In the genomic region with DNA sequence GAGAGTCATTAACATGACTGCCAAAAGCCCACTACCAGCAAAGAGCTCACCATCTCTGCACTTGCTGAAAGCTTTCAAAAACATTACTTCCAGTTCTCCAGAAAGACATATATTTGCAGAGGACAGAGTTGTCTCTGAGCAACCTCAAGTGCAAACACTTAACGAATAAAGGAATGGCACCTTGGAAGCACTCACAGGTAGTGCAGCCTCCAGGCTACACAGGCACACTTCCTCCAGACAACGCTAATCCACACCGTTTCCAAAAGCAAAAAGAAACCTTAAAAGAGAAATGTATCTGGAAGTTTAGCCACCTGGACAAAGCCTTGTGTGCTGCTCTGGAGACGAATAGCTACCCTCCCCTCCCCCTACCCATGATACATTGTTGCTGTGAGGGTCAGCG, we compare ENCODE assay signal across 20 cellular contexts. TPM values are rescaled to one million over a fixed set of nuclear protein-coding genes. Genes with fewer than 3 reads are reported as not detected.
"Had no signal": no experiment of that assay in that cellular context is flagged by ENCODE, and none has a peak within 500 bp of the region (broad histone marks: within the 10 kb centered on the region; RNA-seq: fewer than 3 reads in every experiment).

No MANE protein-coding gene starts in this region.

RNA-seq across cellular contexts. Expression of a gene that starts 53.1 kb away (rescaled TPM):
- total RNA-seq: activated naive CD4-positive, alpha-beta T cell treated with anti-CD3 and anti-CD28 coated beads for 36 hours; activated naive CD4-positive, alpha-beta T cell treated with anti-CD3 and anti-CD28 coated beads, Interleukin-2, amount 50 U/mL, for 72 hours; activated naive CD8-positive, alpha-beta T cell treated with anti-CD3 and anti-CD28 coated beads for 36 hours; activated naive CD8-positive, alpha-beta T cell treated with anti-CD3 and anti-CD28 coated beads, Interleukin-2, amount 10 ng/mL, durations not matched to agents 7 days and 5 days; activated T-cell treated with anti-CD3 and anti-CD28 coated beads, Interleukin-2, amount 50 U/mL, for 4 hours; activated T-cell treated with anti-CD3 and anti-CD28 coated beads, Interleukin-2, amount 50 U/mL, for 72 hours; activated T-helper 1 cell treated with anti-CD3 and anti-CD28 coated beads, Interleukin-12 subunit alpha, Interleukin-12 subunit beta, Interleukin-2, Interleukin-4 antibody, amounts not matched to agents 30 ng/mL and 10 ng/mL and 1 ng/mL, durations not matched to agents 14 hours and 24 hours and 36 hours; activated T-helper 17 cell treated with anti-CD3 and anti-CD28 coated beads, Interleukin-2, amount 50 U/mL, for 72 hours; activated T-helper 2 cell treated with anti-CD3 and anti-CD28 coated beads, Interferon-gamma antibody, Interleukin-2, Interleukin-4, amounts not matched to agents 10 μg/mL and 5 μg/mL and 100 μg/mL, durations not matched to agents 14 hours and 24 hours and 36 hours; adrenal gland; aorta; ascending aorta; astrocyte; body of pancreas; breast epithelium; bronchial epithelial cell; cardiac muscle cell; cardiac septum; cerebellum; chondrocyte had no signal
- polyA plus RNA-seq: aorta, cardiac muscle cell had no signal
